ENCODE assay signal across 1 cellular context in genomic region chr4:10656988-10657387, GRCh38.
TF ChIP-seq lines count a peak whose summit lies in the region.

No MANE protein-coding gene starts in this region.

TF ChIP-seq in GM12878, 131 proteins besides CTCF, POLR2A, EP300 and RAD21:
- TF ChIP-seq ZBTB4 (CRISPR knock-in tag; IDR thresholded peaks at IDR 0.05) = no peak
- no peak for TF ChIP-seq E4F1 (IDR thresholded peaks at IDR 0.05; ENCODE audit: borderline replicate concordance, partially characterized antibody)
- no peak for TF ChIP-seq CHD1 (IDR thresholded peaks at IDR 0.05; ENCODE audit: low read depth, low read length)
- TF ChIP-seq CUX1 (IDR thresholded peaks at IDR 0.05; ENCODE audit: insufficient replicate concordance, low read depth, low read length) = no peak
- TF ChIP-seq CBX5 (IDR thresholded peaks at IDR 0.05; ENCODE audit: low read depth) = no peak
- TF ChIP-seq BCL11A (IDR thresholded peaks at IDR 0.05; ENCODE audit: low read depth, low read length) = no peak
- TF ChIP-seq RAD51 (IDR thresholded peaks at IDR 0.05) = no peak
- no peak for TF ChIP-seq PBX3 (IDR thresholded peaks at IDR 0.05; ENCODE audit: insufficient replicate concordance, low read depth, low read length)
- TF ChIP-seq TCF12 (IDR thresholded peaks at IDR 0.05; ENCODE audit: low read depth, low read length) = no peak
- no peak for TF ChIP-seq BCLAF1 (IDR thresholded peaks at IDR 0.05)
- TF ChIP-seq ZNF687 (IDR thresholded peaks at IDR 0.05) = no peak
- TF ChIP-seq RUNX3 (IDR thresholded peaks at IDR 0.05; ENCODE audit: low read length) = no peak
- TF ChIP-seq LARP7 (IDR thresholded peaks at IDR 0.05) = no peak
- no peak for TF ChIP-seq REST (IDR thresholded peaks at IDR 0.05; ENCODE audit: low read depth, low read length)
- TF ChIP-seq ZZZ3 (IDR thresholded peaks at IDR 0.05; ENCODE audit: control insufficient read depth, insufficient read length, low read depth) = no peak
- no peak for TF ChIP-seq PML (IDR thresholded peaks at IDR 0.05; ENCODE audit: low read length)
